1 cellular context compared by ENCODE assay signal in the genomic region with DNA sequence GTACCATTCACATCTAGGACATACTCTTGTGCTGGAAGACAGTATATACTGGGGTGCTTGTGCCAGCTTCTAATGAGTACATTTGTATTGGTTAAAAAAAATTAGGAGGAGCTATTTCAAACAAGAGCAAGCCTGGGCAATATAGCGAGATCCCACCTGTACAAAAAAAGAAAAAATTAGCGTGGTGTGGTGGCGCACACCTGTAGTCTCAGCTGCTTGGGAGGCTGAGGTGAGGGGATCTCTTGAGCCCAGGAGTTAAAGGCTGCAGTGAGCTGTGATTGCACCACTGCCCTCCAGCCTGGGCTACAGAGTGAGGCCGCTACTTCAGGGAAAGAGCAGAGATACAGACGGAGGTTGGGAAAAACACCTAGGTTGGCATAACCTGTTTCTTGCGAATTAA.
TF ChIP-seq lines count a peak whose summit lies in the region.

No MANE protein-coding gene starts in this region.

TF ChIP-seq in SK-N-SH, 30 proteins besides CTCF, POLR2A, EP300 and RAD21 (continued from another document):
- TF ChIP-seq TAF1 (IDR thresholded peaks at IDR 0.05; ENCODE audit: borderline replicate concordance, low read depth, low read length) (no peak), SIN3A (IDR thresholded peaks at IDR 0.05; ENCODE audit: borderline replicate concordance, low read depth, low read length) (no peak), FOSL2 (IDR thresholded peaks at IDR 0.05; ENCODE audit: borderline replicate concordance, low read depth) (no peak), CHD2 (IDR thresholded peaks at IDR 0.05; ENCODE audit: low read length, partially characterized antibody) (no peak), GATA2 (CRISPR knock-in tag; IDR thresholded peaks at IDR 0.05) (no peak), ELF1 (IDR thresholded peaks at IDR 0.05) (no peak)
- TF ChIP-seq, protein P1, sequence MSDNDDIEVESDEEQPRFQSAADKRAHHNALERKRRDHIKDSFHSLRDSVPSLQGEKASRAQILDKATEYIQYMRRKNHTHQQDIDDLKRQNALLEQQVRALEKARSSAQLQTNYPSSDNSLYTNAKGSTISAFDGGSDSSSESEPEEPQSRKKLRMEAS (IDR thresholded peaks at IDR 0.05; ENCODE audit: low read depth), result no peak
- TF ChIP-seq, protein P2, sequence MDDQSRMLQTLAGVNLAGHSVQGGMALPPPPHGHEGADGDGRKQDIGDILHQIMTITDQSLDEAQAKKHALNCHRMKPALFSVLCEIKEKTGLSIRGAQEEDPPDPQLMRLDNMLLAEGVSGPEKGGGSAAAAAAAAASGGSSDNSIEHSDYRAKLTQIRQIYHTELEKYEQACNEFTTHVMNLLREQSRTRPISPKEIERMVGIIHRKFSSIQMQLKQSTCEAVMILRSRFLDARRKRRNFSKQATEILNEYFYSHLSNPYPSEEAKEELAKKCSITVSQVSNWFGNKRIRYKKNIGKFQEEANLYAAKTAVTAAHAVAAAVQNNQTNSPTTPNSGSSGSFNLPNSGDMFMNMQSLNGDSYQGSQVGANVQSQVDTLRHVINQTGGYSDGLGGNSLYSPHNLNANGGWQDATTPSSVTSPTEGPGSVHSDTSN (IDR thresholded peaks at IDR 0.05), result no peak
